Comparison of ENCODE assay signal across 1 cellular context in genomic region chr17:79776378-79777165, GRCh38.
TF ChIP-seq lines count a peak whose summit lies in the region.

No MANE protein-coding gene starts in this region.

TF ChIP-seq in K562, 482 proteins besides CTCF, POLR2A, EP300 and RAD21:
- no peak for TF ChIP-seq GABPA (tag; conservative IDR thresholded peaks at IDR 0.05; ENCODE audit: low read depth)
- TF ChIP-seq, protein P1, sequence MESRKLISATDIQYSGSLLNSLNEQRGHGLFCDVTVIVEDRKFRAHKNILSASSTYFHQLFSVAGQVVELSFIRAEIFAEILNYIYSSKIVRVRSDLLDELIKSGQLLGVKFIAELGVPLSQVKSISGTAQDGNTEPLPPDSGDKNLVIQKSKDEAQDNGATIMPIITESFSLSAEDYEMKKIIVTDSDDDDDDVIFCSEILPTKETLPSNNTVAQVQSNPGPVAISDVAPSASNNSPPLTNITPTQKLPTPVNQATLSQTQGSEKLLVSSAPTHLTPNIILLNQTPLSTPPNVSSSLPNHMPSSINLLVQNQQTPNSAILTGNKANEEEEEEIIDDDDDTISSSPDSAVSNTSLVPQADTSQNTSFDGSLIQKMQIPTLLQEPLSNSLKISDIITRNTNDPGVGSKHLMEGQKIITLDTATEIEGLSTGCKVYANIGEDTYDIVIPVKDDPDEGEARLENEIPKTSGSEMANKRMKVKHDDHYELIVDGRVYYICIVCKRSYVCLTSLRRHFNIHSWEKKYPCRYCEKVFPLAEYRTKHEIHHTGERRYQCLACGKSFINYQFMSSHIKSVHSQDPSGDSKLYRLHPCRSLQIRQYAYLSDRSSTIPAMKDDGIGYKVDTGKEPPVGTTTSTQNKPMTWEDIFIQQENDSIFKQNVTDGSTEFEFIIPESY (CRISPR knock-in tag; IDR thresholded peaks at IDR 0.05) = peak; percentile 57; the same call in 1 of the 2 replicates
- TF ChIP-seq NR2C1 (IDR thresholded peaks at IDR 0.05) = no peak
- 0 out of 2 replicates have a peak, but pooled peaks have one; percentile 4 for TF ChIP-seq NR2C1 (tag; IDR thresholded peaks at IDR 0.05)
